In genomic region chr22:42948205-42948804, GRCh38 we compare ENCODE assay signal across 15 cellular contexts.
DNase-seq lines count a peak whose midpoint lies in the region; ATAC-seq and TF ChIP-seq lines count a peak whose summit lies in the region.
"Had no signal": no experiment of that assay in that cellular context is flagged by ENCODE, and none has a peak within 500 bp of the region (broad histone marks: within the 10 kb centered on the region; RNA-seq: fewer than 3 reads in every experiment).

No MANE protein-coding gene starts in this region.

- H3K27me3 ChIP-seq in AG04450 (ENCODE audit: control insufficient read depth, insufficient read depth, low read length) (no peaks in the 10 kb centered on the region), HCT116 (ENCODE audit: insufficient read depth, low read length) (no peaks in the 10 kb centered on the region), endodermal cell (ENCODE audit: control insufficient read depth, insufficient read depth, low read length, poor library complexity, severe bottlenecking) (no peaks in the 10 kb centered on the region), trophoblast cell (ENCODE audit: insufficient read depth, low read length) (no peaks in the 10 kb centered on the region)
- H3K27me3 ChIP-seq: dorsolateral prefrontal cortex had no signal

- H3K14ac ChIP-seq in trophoblast cell (ENCODE audit: low read length) = peak overlapping the region; percentile 67

- no peak for DNase-seq in AG04450 (ENCODE audit: low read depth, low spot score)
- DNase-seq in HCT116 (ENCODE audit: low read depth, low spot score) = no peak
- no peak for DNase-seq in endodermal cell
- DNase-seq in trophoblast cell = no peak
- DNase-seq in UCSD-AML1 (lab: John Stamatoyannopoulos, UW; ENCODE audit: unreplicated experiment) = no peak
- DNase-seq in T1000 (lab: John Stamatoyannopoulos, UW) = no peak
- no peak for DNase-seq in NCI-H345 (lab: John Stamatoyannopoulos, UW)
- no peak for DNase-seq in activated naive CD8-positive, alpha-beta T cell treated with anti-CD3 and anti-CD28 coated beads, Interleukin-2, amount 50 U/mL, for 24 hours
- DNase-seq: activated CD8-positive, alpha-beta memory T cell treated with anti-CD3 and anti-CD28 coated beads, Interleukin-2, amount 10 ng/mL, durations not matched to agents 7 days and 5 days; Karpas-422; NCI-H526 treated with DMSO at 0.1 percent for 48 hours; nephron progenitor cell; stimulated activated naive CD8-positive, alpha-beta T cell treated with anti-CD3 and anti-CD28 coated beads, Interleukin-15, Interleukin-2, amounts not matched to agents 100 U/mL and 50 U/mL, for 24 hours had no signal

- TF ChIP-seq POLR2A in HCT116 (IDR thresholded peaks at IDR 0.05; ENCODE audit: borderline replicate concordance, extremely low read depth, insufficient read depth, insufficient read length) = no peak

- no peaks in the 10 kb centered on the region for H3K27me3 Mint-ChIP-seq in endodermal cell (ENCODE audit: insufficient read depth)
- H3K27me3 Mint-ChIP-seq in activated naive CD8-positive, alpha-beta T cell treated with anti-CD3 and anti-CD28 coated beads, Interleukin-2, amount 50 U/mL, for 24 hours = no peaks in the 10 kb centered on the region
- H3K27me3 Mint-ChIP-seq: activated CD8-positive, alpha-beta memory T cell treated with anti-CD3 and anti-CD28 coated beads, Interleukin-2, amount 10 ng/mL, durations not matched to agents 7 days and 5 days had no signal

- TF ChIP-seq RAD21 in HCT116 (IDR thresholded peaks at IDR 0.05; ENCODE audit: low read depth) = no peak

- peak overlapping the region; percentile 67 for H3K18ac ChIP-seq in trophoblast cell (ENCODE audit: low read length)

- POLR2A ChIA-PET in AG04450 (lab: Yijun Ruan, JAX) = no interaction called here
- POLR2A ChIA-PET in HCT116 (lab: Charles Lee) = interaction anchor here (1.2 kb wide), 2 partner anchors 9 to 142 kb away, joined by 3 to 4 read pairs; no protein-coding TSS in a partner anchor

- H3K79me1 ChIP-seq in trophoblast cell (ENCODE audit: low read length) = peaks cover 12% of the 10 kb centered on the region

- H2AFZ ChIP-seq in HCT116 (ENCODE audit: low read depth, low read length, poor library complexity, severe bottlenecking) (no peak overlapping the region), trophoblast cell (ENCODE audit: insufficient read depth, low read length, poor library complexity) (no peak overlapping the region)

- no peak overlapping the region for H3K27ac Mint-ChIP-seq in endodermal cell
- no peak overlapping the region for H3K27ac Mint-ChIP-seq in activated naive CD8-positive, alpha-beta T cell treated with anti-CD3 and anti-CD28 coated beads, Interleukin-2, amount 50 U/mL, for 24 hours
- H3K27ac Mint-ChIP-seq: activated CD8-positive, alpha-beta memory T cell treated with anti-CD3 and anti-CD28 coated beads, Interleukin-2, amount 10 ng/mL, durations not matched to agents 7 days and 5 days; activated T-helper 2 cell treated with anti-CD3 and anti-CD28 coated beads, Interferon-gamma antibody, Interleukin-2, Interleukin-4, amounts not matched to agents 10 μg/mL and 5 μg/mL and 100 μg/mL, durations not matched to agents 14 hours and 24 hours and 36 hours had no signal

- no peak for TF ChIP-seq CTCF in AG04450 (IDR thresholded peaks at IDR 0.05; ENCODE audit: low read depth, low read length)
- TF ChIP-seq CTCF in HCT116 (IDR thresholded peaks at IDR 0.05 in 2 of 3, conservative IDR thresholded peaks at IDR 0.05 in 1 of 3; ENCODE audit: borderline replicate concordance in 1 of 3, insufficient read depth in 1 of 3, low read depth in 2 of 3, low read length in 2 of 3) = no peak
- no peak for TF ChIP-seq CTCF in endodermal cell (conservative IDR thresholded peaks at IDR 0.05)

- peak overlapping the region; percentile 37 for H3K9ac ChIP-seq in HCT116 (ENCODE audit: low read length)
- H3K9ac ChIP-seq in endodermal cell (ENCODE audit: extremely low read depth, low read length, poor library complexity, severe bottlenecking) = no peak overlapping the region
- no peak overlapping the region for H3K9ac ChIP-seq in trophoblast cell (ENCODE audit: low read length)

- H3K23ac ChIP-seq in trophoblast cell (ENCODE audit: low read length) = no peak overlapping the region

- intact Hi-C loops in HCT116 (cut with micrococcal nuclease) = no loop called here

- no peak overlapping the region for H3K4me3 Mint-ChIP-seq in endodermal cell
- no peak overlapping the region for H3K4me3 Mint-ChIP-seq in activated naive CD8-positive, alpha-beta T cell treated with anti-CD3 and anti-CD28 coated beads, Interleukin-2, amount 50 U/mL, for 24 hours
- H3K4me3 Mint-ChIP-seq: activated CD8-positive, alpha-beta memory T cell treated with anti-CD3 and anti-CD28 coated beads, Interleukin-2, amount 10 ng/mL, durations not matched to agents 7 days and 5 days; nephron progenitor cell had no signal

- no peaks in the 10 kb centered on the region for H3K9me2 ChIP-seq in HCT116 (ENCODE audit: insufficient read depth)

- peak overlapping the region; percentile 34 for H2BK120ac ChIP-seq in trophoblast cell (ENCODE audit: insufficient read depth, low read length, poor library complexity)

- no peaks in the 10 kb centered on the region for H3K36me3 ChIP-seq in HCT116 (ENCODE audit: control insufficient read depth in 1 of 2, insufficient read depth in 2 of 2, low read length in 2 of 2)
- no peaks in the 10 kb centered on the region for H3K36me3 ChIP-seq in endodermal cell (ENCODE audit: control insufficient read depth, insufficient read depth, low read length)
- H3K36me3 ChIP-seq in trophoblast cell (ENCODE audit: control insufficient read depth in 1 of 2, insufficient read depth in 2 of 2, low read length in 2 of 2) = peaks cover 5 to 6% of the 10 kb centered on the region in 2 experiments

- H3K4ac ChIP-seq in trophoblast cell (ENCODE audit: low read depth, low read length) = peak overlapping the region; percentile 47

- H3K36me3 Mint-ChIP-seq in endodermal cell (ENCODE audit: low read depth) = peaks cover 10% of the 10 kb centered on the region
- peaks cover 2% of the 10 kb centered on the region for H3K36me3 Mint-ChIP-seq in activated naive CD8-positive, alpha-beta T cell treated with anti-CD3 and anti-CD28 coated beads, Interleukin-2, amount 50 U/mL, for 24 hours (ENCODE audit: low read depth)
- H3K36me3 Mint-ChIP-seq: activated CD8-positive, alpha-beta memory T cell treated with anti-CD3 and anti-CD28 coated beads, Interleukin-2, amount 10 ng/mL, durations not matched to agents 7 days and 5 days had no signal

- peaks cover 58% of the 10 kb centered on the region for H3K79me2 ChIP-seq in HCT116 (ENCODE audit: insufficient read depth, low read length)
- H3K79me2 ChIP-seq in trophoblast cell (ENCODE audit: control insufficient read depth, insufficient read depth, low read length, poor library complexity) = peaks cover 8% of the 10 kb centered on the region

- no peak overlapping the region for H2AK5ac ChIP-seq in trophoblast cell (ENCODE audit: low read length)

- no peaks in the 10 kb centered on the region for H3K9me3 Mint-ChIP-seq in endodermal cell
- H3K9me3 Mint-ChIP-seq in activated naive CD8-positive, alpha-beta T cell treated with anti-CD3 and anti-CD28 coated beads, Interleukin-2, amount 50 U/mL, for 24 hours = no peaks in the 10 kb centered on the region
- H3K9me3 Mint-ChIP-seq: activated T-helper 2 cell treated with anti-CD3 and anti-CD28 coated beads, Interferon-gamma antibody, Interleukin-2, Interleukin-4, amounts not matched to agents 10 μg/mL and 5 μg/mL and 100 μg/mL, durations not matched to agents 14 hours and 24 hours and 36 hours; nephron progenitor cell had no signal

- WGBS in endodermal cell (ENCODE audit: insufficient coverage in 1 of 2, insufficient read length in 1 of 2), 2 experiments = 94 to 100% methylated on average over 2 to 3 of the region's 4 CpGs
- no CpG with 5 or more reads among the region's 4 CpGs for WGBS in trophoblast cell (ENCODE audit: extremely low coverage, insufficient coverage, insufficient read length)

- peak overlapping the region; percentile 61 for H2BK12ac ChIP-seq in trophoblast cell (ENCODE audit: low read length)

- H3K9me3 ChIP-seq in AG04450 (ENCODE audit: control insufficient read depth, insufficient read depth, low read length) = no peaks in the 10 kb centered on the region; the same call in 1 of the 2 replicates
- H3K9me3 ChIP-seq in HCT116 (ENCODE audit: control insufficient read depth in 1 of 2, insufficient read depth in 1 of 2, low read depth in 1 of 2, low read length in 2 of 2) = no peaks in the 10 kb centered on the region
- H3K9me3 ChIP-seq in endodermal cell (ENCODE audit: control insufficient read depth, low read length) = no peaks in the 10 kb centered on the region
- H3K9me3 ChIP-seq in trophoblast cell (ENCODE audit: insufficient read depth, low read depth, low read length) = no peaks in the 10 kb centered on the region

- ATAC-seq in HCT116 = peak; percentile 43
- ATAC-seq in activated naive CD8-positive, alpha-beta T cell treated with anti-CD3 and anti-CD28 coated beads, Interleukin-2, amount 50 U/mL, for 24 hours = no peak
- ATAC-seq: activated CD8-positive, alpha-beta memory T cell treated with anti-CD3 and anti-CD28 coated beads, Interleukin-2, amount 10 ng/mL, durations not matched to agents 7 days and 5 days; stimulated activated naive CD8-positive, alpha-beta T cell treated with anti-CD3 and anti-CD28 coated beads, Interleukin-15, Interleukin-2, amounts not matched to agents 100 U/mL and 50 U/mL, for 24 hours had no signal

- RAD21 ChIA-PET in HCT116 (lab: Charles Lee; ENCODE audit: low non-redundant PET in 1 of 2, low total read pairs in 2 of 2, uncharacterized antibody in 2 of 2, unreplicated experiment in 2 of 2) = interaction anchor here (1.3 to 2.2 kb wide), 2 partner anchors 9 to 112 kb away, joined by 3 to 6 read pairs; no protein-coding TSS in a partner anchor

- H4K8ac ChIP-seq in trophoblast cell (ENCODE audit: low read depth, low read length) = no peak overlapping the region

- no TSS peak for BruUV-seq in HCT116 (replicated peaks; lab: Mats Ljungman, UMichigan)

- H4K20me1 ChIP-seq in HCT116 (ENCODE audit: insufficient read depth) = peaks cover 9% of the 10 kb centered on the region; the same call in 1 of the 2 replicates

- H3K27ac ChIP-seq in AG04450 (ENCODE audit: low read depth, low read length) = peak overlapping the region; percentile 21
- H3K27ac ChIP-seq in HCT116 (ENCODE audit: low read depth, low read length) = peak overlapping the region; percentile 76
- peak overlapping the region; percentile 86 for H3K27ac ChIP-seq in endodermal cell (ENCODE audit: low read depth, low read length)
- peak overlapping the region; percentile 48 for H3K27ac ChIP-seq in trophoblast cell (ENCODE audit: low read depth, low read length)

- peak overlapping the region; percentile 75 for H4K91ac ChIP-seq in trophoblast cell (ENCODE audit: low read depth, low read length)

- H3K4me1 ChIP-seq in HCT116 (ENCODE audit: control insufficient read depth in 1 of 2, insufficient read depth in 2 of 2, low read length in 2 of 2) = peaks cover 56 to 57% of the 10 kb centered on the region in 2 experiments
- H3K4me1 ChIP-seq in endodermal cell (ENCODE audit: control insufficient read depth, insufficient read depth, low read length) = peaks cover 11% of the 10 kb centered on the region
- peaks cover 35 to 45% of the 10 kb centered on the region in 2 experiments for H3K4me1 ChIP-seq in trophoblast cell (ENCODE audit: control insufficient read depth in 1 of 2, insufficient read depth in 2 of 2, low read length in 2 of 2)

- CTCF ChIA-PET in AG04450 (lab: Charles Lee) = no interaction called here
- CTCF ChIA-PET in HCT116 (lab: Charles Lee) = interaction anchor here (1.3 to 1.5 kb wide), 2 partner anchors 142 to 239 kb away, joined by 3 to 4 read pairs; no protein-coding TSS in a partner anchor

- no peak overlapping the region for H3K4me3 ChIP-seq in AG04450 (ENCODE audit: low read depth, low read length)
- H3K4me3 ChIP-seq in HCT116 (replicated peaks in 1 of 2; ENCODE audit: low read depth in 1 of 2, low read length in 2 of 2) = peak overlapping the region in 1 of 2 experiments; percentile 46; a peak in 3 of 4 replicates
- no peak overlapping the region for H3K4me3 ChIP-seq in endodermal cell (ENCODE audit: low read length)
- H3K4me3 ChIP-seq in trophoblast cell (ENCODE audit: low read depth, low read length) = no peak overlapping the region
- H3K4me3 ChIP-seq: dorsolateral prefrontal cortex had no signal

- H4K12ac ChIP-seq in trophoblast cell (ENCODE audit: low read depth, low read length) = no peak overlapping the region

- peak overlapping the region; percentile 24 for H2BK5ac ChIP-seq in trophoblast cell (ENCODE audit: low read depth, low read length, poor library complexity)

- peaks cover 48% of the 10 kb centered on the region for H3K4me1 Mint-ChIP-seq in endodermal cell
- H3K4me1 Mint-ChIP-seq in activated naive CD8-positive, alpha-beta T cell treated with anti-CD3 and anti-CD28 coated beads, Interleukin-2, amount 50 U/mL, for 24 hours = peaks cover 42% of the 10 kb centered on the region

- H3K4me2 ChIP-seq in HCT116 (ENCODE audit: low read length) (peak overlapping the region; percentile 80), trophoblast cell (ENCODE audit: low read length) (no peak overlapping the region)

Comparison
In these comparisons a context has a peak if more than half of its experiments do, and no peak if none do; other contexts are left out.
1. H3K27ac ChIP-seq: peak in every context shown above with its lines; median percentile 86 in endodermal cell; 76 in HCT116; 48 in trophoblast cell; 21 in AG04450.